ENCODE assay signal across 16 cellular contexts in the genomic region with DNA sequence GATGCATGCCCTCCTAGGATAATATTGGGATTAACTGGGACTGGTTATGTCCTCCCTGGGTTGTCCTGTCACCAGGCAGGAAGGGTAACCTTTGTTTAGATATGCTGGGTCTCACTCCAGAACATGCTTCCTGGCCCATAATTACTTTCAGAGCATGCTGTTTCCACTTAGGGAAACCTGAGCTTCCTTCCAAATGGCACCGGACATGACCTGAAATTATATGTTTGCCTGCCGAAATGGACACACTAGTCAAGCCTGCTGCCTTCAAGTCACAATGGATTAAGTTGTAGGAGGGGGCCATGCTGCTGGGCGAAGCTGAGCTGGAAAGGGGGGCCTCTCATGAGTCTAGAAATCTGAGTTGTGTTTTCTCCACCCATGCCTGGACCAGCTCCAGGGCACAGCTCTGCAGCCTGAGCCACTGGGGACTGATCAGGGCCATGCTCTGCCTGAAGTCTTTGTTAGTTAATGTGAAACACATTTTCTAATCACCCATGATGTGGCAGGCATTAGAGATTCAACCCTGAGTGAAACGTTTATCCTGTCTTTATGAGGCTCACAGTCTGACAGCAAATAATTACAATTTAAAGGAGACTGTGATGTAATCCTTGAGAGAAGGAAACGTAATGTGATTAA.
DNase-seq lines count a peak whose midpoint lies in the region; ATAC-seq, FAIRE-seq and TF ChIP-seq lines count a peak whose summit lies in the region.
"Had no signal": no experiment of that assay in that cellular context is flagged by ENCODE, and none has a peak within 500 bp of the region (broad histone marks: within the 10 kb centered on the region; RNA-seq: fewer than 3 reads in every experiment).

No MANE protein-coding gene starts in this region.

- H3K4me1 ChIP-seq in spleen (peaks cover 0 to 32% (median 8%) of the 10 kb centered on the region in 6 donors), pancreas (no peaks in the 10 kb centered on the region)

- WGBS in spleen, 5 donors, result 44 to 62% (median 54%) methylated on average over 5 of the region's 5 CpGs
- WGBS in pancreas, 2 donors, result 65% methylated on average over 5 of the region's 5 CpGs

- H3K4me1 Mint-ChIP-seq in naive thymus-derived CD8-positive, alpha-beta T cell, result peaks cover 7 to 12% (median 8%) of the 10 kb centered on the region in 4 donors

- H3K27ac Mint-ChIP-seq in naive thymus-derived CD8-positive, alpha-beta T cell, result no peak overlapping the region
- H3K27ac Mint-ChIP-seq: activated naive CD4-positive, alpha-beta T cell treated with anti-CD3 and anti-CD28 coated beads, Interleukin-2, amount 10 ng/mL, durations not matched to agents 7 days and 5 days had no signal

- H3K9me3 Mint-ChIP-seq in naive thymus-derived CD8-positive, alpha-beta T cell, result no peaks in the 10 kb centered on the region
- H3K9me3 Mint-ChIP-seq: activated naive CD4-positive, alpha-beta T cell treated with anti-CD3 and anti-CD28 coated beads, Interleukin-2, amount 10 ng/mL, durations not matched to agents 7 days and 5 days; stimulated activated naive CD8-positive, alpha-beta T cell treated with anti-CD3 and anti-CD28 coated beads, Interleukin-15, amount 100 ng/mL, for 72 hours had no signal

- no peak overlapping the region for H3K4me3 ChIP-seq in spleen
- no peak overlapping the region for H3K4me3 ChIP-seq in pancreas

- H3K9me3 ChIP-seq in spleen (no peaks in the 10 kb centered on the region), pancreas (no peaks in the 10 kb centered on the region)

- H3K27me3 ChIP-seq in spleen (replicated peaks in 1 of 7) (no peaks in the 10 kb centered on the region), pancreas (no peaks in the 10 kb centered on the region)

- peaks cover 0 to 1% (median 0%) of the 10 kb centered on the region in 5 donors for H3K27me3 Mint-ChIP-seq in naive thymus-derived CD8-positive, alpha-beta T cell
- H3K27me3 Mint-ChIP-seq: activated naive CD4-positive, alpha-beta T cell treated with anti-CD3 and anti-CD28 coated beads, Interleukin-2, amount 10 ng/mL, durations not matched to agents 7 days and 5 days; stimulated activated naive CD8-positive, alpha-beta T cell treated with anti-CD3 and anti-CD28 coated beads, Interleukin-15, amount 100 ng/mL, for 72 hours had no signal

- H3K36me3 Mint-ChIP-seq in naive thymus-derived CD8-positive, alpha-beta T cell, result no peaks in the 10 kb centered on the region
- H3K36me3 Mint-ChIP-seq: activated naive CD4-positive, alpha-beta T cell treated with anti-CD3 and anti-CD28 coated beads, Interleukin-2, amount 10 ng/mL, durations not matched to agents 7 days and 5 days had no signal

- TF ChIP-seq POLR2A in spleen (IDR thresholded peaks at IDR 0.05), result no peak

- H3K27ac ChIP-seq in spleen (peak overlapping the region in 6 of 8 donors; percentile 13 to 51 (median 44)), pancreas (no peak overlapping the region)
- H3K27ac ChIP-seq: 22Rv1 had no signal

- POLR2A ChIA-PET in naive thymus-derived CD8-positive, alpha-beta T cell (lab: Charles Lee), result no interaction called here

- H3K4me3 Mint-ChIP-seq in naive thymus-derived CD8-positive, alpha-beta T cell, result no peak overlapping the region
- H3K4me3 Mint-ChIP-seq: activated naive CD4-positive, alpha-beta T cell treated with anti-CD3 and anti-CD28 coated beads, Interleukin-2, amount 10 ng/mL, durations not matched to agents 7 days and 5 days; stimulated activated naive CD8-positive, alpha-beta T cell treated with anti-CD3 and anti-CD28 coated beads, Interleukin-15, amount 100 ng/mL, for 72 hours had no signal

- no peak for TF ChIP-seq CTCF in spleen (IDR thresholded peaks at IDR 0.05 in 8 of 11, conservative IDR thresholded peaks at IDR 0.05 in 3 of 11)
- no peak for TF ChIP-seq CTCF in pancreas (IDR thresholded peaks at IDR 0.05)

- H3K36me3 ChIP-seq in spleen (peaks cover 0 to 7% (median 0%) of the 10 kb centered on the region in 6 donors), pancreas (no peaks in the 10 kb centered on the region)

- DNase-seq in DMS 273 (lab: John Stamatoyannopoulos, UW; ENCODE audit: unreplicated experiment), result peak; percentile 61
- DNase-seq in DMS 273 treated with DMSO at 0.1 percent for 48 hours (lab: John Stamatoyannopoulos, UW), result no peak
- peak; percentile 62 for DNase-seq in RPMI7951 (ENCODE audit: low read depth)
- DNase-seq in cardiac septum (ENCODE audit: low spot score), result peak; percentile 73
- DNase-seq in spleen, result no peak
- no peak for DNase-seq in pancreas
- DNase-seq in naive thymus-derived CD8-positive, alpha-beta T cell, result no peak
- no peak for DNase-seq in SW480 (ENCODE audit: low spot score)
- DNase-seq: activated CD8-positive, alpha-beta memory T cell treated with anti-CD3 and anti-CD28 coated beads, Interleukin-2, amount 50 U/mL, for 48 hours; activated naive CD4-positive, alpha-beta T cell treated with anti-CD3 and anti-CD28 coated beads, Interleukin-2, amount 10 ng/mL, durations not matched to agents 7 days and 5 days; H7; stimulated activated naive CD8-positive, alpha-beta T cell treated with anti-CD3 and anti-CD28 coated beads, Interleukin-15, amount 100 ng/mL, for 72 hours; SW 1271 had no signal

- ATAC-seq in pancreas, result no peak
- no peak for ATAC-seq in naive thymus-derived CD8-positive, alpha-beta T cell
- ATAC-seq: activated CD4-positive, CD25-positive, alpha-beta regulatory T cell treated with anti-CD3 and anti-CD28 coated beads, Interleukin-2, amount 50 U/mL, for 24 hours; stimulated activated naive CD8-positive, alpha-beta T cell treated with anti-CD3 and anti-CD28 coated beads, Interleukin-15, amount 100 ng/mL, for 72 hours had no signal

- intact Hi-C loops in cardiac septum (cut with DNase I), result no loop called here
- intact Hi-C loops in spleen (cut with DNase I; ENCODE audit: low total_unique reads), result no loop called here
- intact Hi-C loops in pancreas (cut with DNase I), result no loop called here

- no peak for FAIRE-seq in pancreas (lab: Jason Lieb, UNC)
- FAIRE-seq: bronchial epithelial cell had no signal

Comparison
In these comparisons a context has a peak if more than half of its experiments do, and no peak if none do; other contexts are left out.
1. DNase-seq: peak in DMS 273 (single experiment), RPMI7951 (single experiment) and cardiac septum (single experiment); none in DMS 273 treated with DMSO at 0.1 percent for 48 hours (single experiment), spleen (single experiment), pancreas (0 of 6), naive thymus-derived CD8-positive, alpha-beta T cell (0 of 10) and SW480 (single experiment).
2. H3K27ac ChIP-seq: peak in spleen (6 of 8); none in pancreas (0 of 4).